Comparison of ENCODE assay signal across 8 cellular contexts in genomic region chr11:3057069-3057963, GRCh38. TPM values are rescaled to one million over a fixed set of nuclear protein-coding genes. Genes with fewer than 3 reads are reported as not detected.
DNase-seq lines count a peak whose midpoint lies in the region; ATAC-seq, FAIRE-seq and TF ChIP-seq lines count a peak whose summit lies in the region.

Gene CARS1 (minus strand): TSS chr11:3057423. CDS start chr11:3057367, 56 bp downstream.

- H3K36me3 ChIP-seq in mucosa of rectum (ENCODE audit: control insufficient read depth in 2 of 2, insufficient read depth in 2 of 2, low read length in 2 of 2) = peaks cover 2 to 5% of the 10 kb centered on the region in 2 donors

- H3K27me3 ChIP-seq in mucosa of rectum (ENCODE audit: control insufficient read depth in 2 of 2, insufficient read depth in 2 of 2, low read length in 2 of 2) = no peaks in the 10 kb centered on the region

- no peak for FAIRE-seq in D721Med (lab: Jason Lieb, UNC)

- H3K9ac ChIP-seq in mucosa of rectum (ENCODE audit: low read depth in 1 of 2, low read length in 2 of 2) = peak within 1 kb of the TSS; percentile 80 to 87

- H3K4me3 ChIP-seq in epithelial cell of proximal tubule (ENCODE audit: low read depth, low read length) (peak within 1 kb of the TSS; percentile 99), mucosa of rectum (ENCODE audit: low read length in 2 of 2) (peak within 1 kb of the TSS; percentile 83 to 96)

- peak within 1 kb of the TSS; percentile 78 to 84 for H3K27ac ChIP-seq in mucosa of rectum (ENCODE audit: low read depth in 2 of 2, low read length in 2 of 2)

- H3K4me1 ChIP-seq in mucosa of rectum (ENCODE audit: control insufficient read depth in 2 of 2, insufficient read depth in 2 of 2, low read length in 2 of 2) = peaks cover 11 to 19% of the 10 kb centered on the region in 2 donors

- TF ChIP-seq CTCF in D721Med (IDR thresholded peaks at IDR 0.05; ENCODE audit: insufficient read depth, missing control alignments) (no peak), epithelial cell of proximal tubule (conservative IDR thresholded peaks at IDR 0.05; ENCODE audit: low read depth, low read length) (no peak)

- peak; percentile 61 for DNase-seq in D721Med (ENCODE audit: insufficient read length, low spot score)
- peak; percentile 87 for DNase-seq in HuH-7.5 (ENCODE audit: low spot score)
- DNase-seq in OCI-M2 (lab: John Stamatoyannopoulos, UW; ENCODE audit: unreplicated experiment) = peak; percentile 48
- DNase-seq in activated T-cell treated with anti-CD3 and anti-CD28 coated beads for 4 hours = peak; percentile 92
- DNase-seq in epithelial cell of proximal tubule (ENCODE audit: low read depth) = peak; percentile 42
- DNase-seq in stimulated activated CD8-positive, alpha-beta memory T cell treated with anti-CD3 and anti-CD28 coated beads, Interleukin-4, amount 100 ng/mL, for 48 hours = peak; percentile 95

- H3K9me3 ChIP-seq in mucosa of rectum (ENCODE audit: control insufficient read depth in 2 of 2, low read length in 2 of 2) = no peaks in the 10 kb centered on the region

- peak; percentile 92 for ATAC-seq in GM21526 (IDR thresholded peaks at IDR 0.05; ENCODE audit: low FRiP score, unreplicated experiment)

RNA-seq across cellular contexts. Expression of gene CARS1, which starts in this region (rescaled TPM):
- 32.9 and 61.6 TPM in 2 replicates for total RNA-seq in epithelial cell of proximal tubule

Comparison
In these comparisons a context has a peak if more than half of its experiments do, and no peak if none do; other contexts are left out.
1. Peak in every context shown above with its lines: DNase-seq, ATAC-seq, H3K4me3 ChIP-seq and H3K27ac ChIP-seq.
2. DNase-seq: peak in every context shown above with its lines; median percentile 95 in stimulated activated CD8-positive, alpha-beta memory T cell treated with anti-CD3 and anti-CD28 coated beads, Interleukin-4, amount 100 ng/mL, for 48 hours; 92 in activated T-cell treated with anti-CD3 and anti-CD28 coated beads for 4 hours; 87 in HuH-7.5; 61 in D721Med; 48 in OCI-M2; 42 in epithelial cell of proximal tubule.